Comparison of ENCODE assay signal across 14 cellular contexts in the genomic region with DNA sequence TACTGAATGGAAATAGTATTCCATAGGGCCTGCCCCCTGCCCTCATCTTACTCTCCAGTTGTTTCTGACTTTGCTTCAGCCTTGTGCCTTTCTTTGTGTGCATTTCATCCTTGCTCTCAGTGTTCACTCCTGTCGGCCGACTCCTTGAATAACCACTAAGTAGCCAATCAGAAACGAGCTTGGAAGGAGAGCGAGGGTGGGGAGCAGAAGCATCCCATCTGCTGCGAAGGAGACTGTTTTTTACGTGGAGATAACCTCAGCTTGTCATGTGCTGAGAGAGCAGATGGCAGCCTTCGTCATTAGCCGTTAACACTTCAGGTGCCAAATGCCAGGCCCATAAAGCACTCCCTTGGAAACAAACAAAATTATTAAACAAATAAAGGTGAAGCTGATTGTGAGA. TPM values are rescaled to one million over a fixed set of nuclear protein-coding genes. Genes with fewer than 3 reads are reported as not detected.
A peak's percentile ranks its signal among the peaks of the same experiment; 100 is the strongest.
DNase-seq lines count a peak whose midpoint lies in the region; ATAC-seq, FAIRE-seq and TF ChIP-seq lines count a peak whose summit lies in the region.
"Had no signal": no experiment of that assay in that cellular context is flagged by ENCODE, and none has a peak within 500 bp of the region (broad histone marks: within the 10 kb centered on the region; RNA-seq: fewer than 3 reads in every experiment).

No MANE protein-coding gene starts in this region.

- H3K9me3 Mint-ChIP-seq in natural killer cell, result no peaks in the 10 kb centered on the region
- H3K9me3 Mint-ChIP-seq: activated naive CD4-positive, alpha-beta T cell treated with anti-CD3 and anti-CD28 coated beads, Interleukin-2, amount 10 ng/mL, durations not matched to agents 7 days and 5 days had no signal

- H3K27ac Mint-ChIP-seq in natural killer cell, result no peak overlapping the region
- H3K27ac Mint-ChIP-seq: activated naive CD4-positive, alpha-beta T cell treated with anti-CD3 and anti-CD28 coated beads, Interleukin-2, amount 10 ng/mL, durations not matched to agents 7 days and 5 days had no signal

- H3K9me3 ChIP-seq in small intestine (ENCODE audit: control insufficient read depth, low read depth), result no peaks in the 10 kb centered on the region
- H3K9me3 ChIP-seq: esophagus muscularis mucosa, thoracic aorta had no signal

- ATAC-seq in GM21786 (IDR thresholded peaks at IDR 0.05; ENCODE audit: unreplicated experiment) (no peak), natural killer cell (no peak)

- no peak overlapping the region for H3K4me3 Mint-ChIP-seq in natural killer cell
- H3K4me3 Mint-ChIP-seq: activated naive CD4-positive, alpha-beta T cell treated with anti-CD3 and anti-CD28 coated beads, Interleukin-2, amount 10 ng/mL, durations not matched to agents 7 days and 5 days had no signal

- H3K4me1 Mint-ChIP-seq in natural killer cell, result no peaks in the 10 kb centered on the region
- H3K4me1 Mint-ChIP-seq: activated naive CD4-positive, alpha-beta T cell treated with anti-CD3 and anti-CD28 coated beads, Interleukin-2, amount 10 ng/mL, durations not matched to agents 7 days and 5 days had no signal

- no peaks in the 10 kb centered on the region for H3K36me3 Mint-ChIP-seq in natural killer cell

- whole genome bisulfite sequencing in small intestine, 3 donors, result 12 to 52% (median 27%) methylated on average over 8 of the region's 8 CpGs

- no peak for TF ChIP-seq CTCF in natural killer cell (IDR thresholded peaks at IDR 0.05)

- H3K27me3 ChIP-seq in small intestine (ENCODE audit: control insufficient read depth in 2 of 2, insufficient read depth in 2 of 2, low read length in 2 of 2), result no peaks in the 10 kb centered on the region
- H3K27me3 ChIP-seq: cardiac muscle cell, esophagus muscularis mucosa had no signal

- peaks cover 0 to 2% of the 10 kb centered on the region in 2 donors for H3K36me3 ChIP-seq in small intestine (ENCODE audit: control insufficient read depth in 2 of 2, insufficient read depth in 2 of 2, low read length in 2 of 2)

- no peak overlapping the region for H3K4me3 ChIP-seq in small intestine (ENCODE audit: low read depth in 1 of 2, low read length in 2 of 2)
- H3K4me3 ChIP-seq: cardiac muscle cell, esophagus muscularis mucosa, GM23248, thoracic aorta had no signal

- intact Hi-C loops in natural killer cell (cut with micrococcal nuclease), result no loop called here

- no peak overlapping the region for H3K27ac ChIP-seq in small intestine (ENCODE audit: low read depth in 1 of 2, low read length in 1 of 2)
- H3K27ac ChIP-seq: cardiac muscle cell, esophagus muscularis mucosa, GM23248, thoracic aorta had no signal

- no peaks in the 10 kb centered on the region for H3K4me1 ChIP-seq in small intestine (ENCODE audit: control insufficient read depth in 2 of 2, insufficient read depth in 1 of 2, low read depth in 1 of 2, low read length in 1 of 2)
- H3K4me1 ChIP-seq: esophagus muscularis mucosa had no signal

- no peak for FAIRE-seq in small intestine (lab: Jason Lieb, UNC)

- DNase-seq in NCI-H1417 treated with DMSO at 0.1 percent for 48 hours (lab: John Stamatoyannopoulos, UW) (peak; percentile 90), NCI-H82 treated with DMSO at 0.1 percent for 48 hours (lab: John Stamatoyannopoulos, UW; ENCODE audit: unreplicated experiment) (peak; percentile 98), inferior parietal cortex (ENCODE audit: extremely low spot score) (peak; percentile 67), small intestine (peak; percentile 71), natural killer cell (no peak), HuH-7 (ENCODE audit: low spot score) (no peak)
- DNase-seq: activated naive CD4-positive, alpha-beta T cell treated with anti-CD3 and anti-CD28 coated beads, Interleukin-2, amount 10 ng/mL, durations not matched to agents 7 days and 5 days; GM23248; NCI-H187 had no signal

- peaks cover 6 to 11% of the 10 kb centered on the region in 2 donors for H3K27me3 Mint-ChIP-seq in natural killer cell (ENCODE audit: low read depth in 2 of 2)
- H3K27me3 Mint-ChIP-seq: activated naive CD4-positive, alpha-beta T cell treated with anti-CD3 and anti-CD28 coated beads, Interleukin-2, amount 10 ng/mL, durations not matched to agents 7 days and 5 days had no signal

RNA-seq across cellular contexts. Expression of gene CFAP157, which starts 45.4 kb away (rescaled TPM):
- under 1 TPM in 1 of 3 donors, not detected in 2; 0.12 TPM for polyA plus RNA-seq in small intestine
- total RNA-seq in natural killer cell, result not detected
- total RNA-seq: GM23248, RPMI7951 had no signal

RNA-seq across cellular contexts. Expression of gene STXBP1, which starts 49.3 kb away (rescaled TPM):
- polyA plus RNA-seq in small intestine, result 10 to 100 TPM in 1 of 3 donors, 1 to 10 TPM in 1, under 1 TPM in 1; 0.89 to 14.3 (median 1.9) TPM
- total RNA-seq in natural killer cell, result 1 to 10 TPM in 2 of 3 donors, under 1 TPM in 1; 0.97 to 1.8 (median 1.6) TPM

RNA-seq across cellular contexts. Expression of gene PTRH1, which starts 54.1 kb away (rescaled TPM):
- 10 to 100 TPM in 2 of 3 donors, 1 to 10 TPM in 1; 3.4 to 16.8 (median 13.0) TPM for polyA plus RNA-seq in small intestine
- total RNA-seq in natural killer cell, result 10 to 100 TPM in 2 of 3 donors, 1 to 10 TPM in 1; 6.9 to 11.5 (median 11.0) TPM

RNA-seq across cellular contexts. Expression of gene TTC16, which starts 54.5 kb away (rescaled TPM):
- under 1 TPM in 1 of 3 donors, not detected in 2; 0.01 TPM for polyA plus RNA-seq in small intestine
- 10 to 100 TPM; 15.5 to 23.0 (median 21.5) TPM for total RNA-seq in natural killer cell
- total RNA-seq: GM23248, RPMI7951 had no signal
- polyA plus RNA-seq: cardiac muscle cell had no signal

Comparison
In these comparisons a context has a peak if more than half of its experiments do, and no peak if none do; other contexts are left out.
1. DNase-seq: peak in NCI-H1417 treated with DMSO at 0.1 percent for 48 hours (single experiment), NCI-H82 treated with DMSO at 0.1 percent for 48 hours (single experiment), inferior parietal cortex (single experiment) and small intestine (single experiment); none in natural killer cell (single experiment) and HuH-7 (single experiment).